23 cellular contexts compared by ENCODE assay signal in genomic region chr11:14618060-14618459, GRCh38. TPM values are rescaled to one million over a fixed set of nuclear protein-coding genes. Genes with fewer than 3 reads are reported as not detected.
A peak's percentile ranks its signal among the peaks of the same experiment; 100 is the strongest.
DNase-seq lines count a peak whose midpoint lies in the region; ATAC-seq, FAIRE-seq and TF ChIP-seq lines count a peak whose summit lies in the region.
"Had no signal": no experiment of that assay in that cellular context is flagged by ENCODE, and none has a peak within 500 bp of the region (broad histone marks: within the 10 kb centered on the region; RNA-seq: fewer than 3 reads in every experiment).

No MANE protein-coding gene starts in this region.

- no peaks in the 10 kb centered on the region for H3K79me1 ChIP-seq in H9 (ENCODE audit: insufficient read depth, low read depth, low read length, poor library complexity, severe bottlenecking)

- no peak overlapping the region for H4K8ac ChIP-seq in H9 (replicated peaks; ENCODE audit: insufficient read length, low read depth, low read length)

- H2BK15ac ChIP-seq in H9 (ENCODE audit: low read depth, low read length), result no peak overlapping the region

- no peak overlapping the region for H2BK12ac ChIP-seq in H9 (ENCODE audit: insufficient read length, low read depth, low read length)

- no peak overlapping the region for H3T11ph ChIP-seq in H9 (ENCODE audit: low read length)

- no peak overlapping the region for H4K91ac ChIP-seq in H9 (ENCODE audit: insufficient read length, low read depth, low read length)

- H3K23me2 ChIP-seq in H9 (ENCODE audit: insufficient read length, low read depth, low read length, poor library complexity, severe bottlenecking), result no peaks in the 10 kb centered on the region

- H3K9me3 ChIP-seq in CD4-positive, CD25-positive, alpha-beta regulatory T cell (ENCODE audit: control insufficient read depth in 2 of 2, low read length in 2 of 2), result no peaks in the 10 kb centered on the region
- H3K9me3 ChIP-seq in colonic mucosa, result no peaks in the 10 kb centered on the region
- no peaks in the 10 kb centered on the region for H3K9me3 ChIP-seq in right lobe of liver
- H3K9me3 ChIP-seq in small intestine (ENCODE audit: control insufficient read depth, low read depth), result no peaks in the 10 kb centered on the region
- no peaks in the 10 kb centered on the region for H3K9me3 ChIP-seq in neural progenitor cell (ENCODE audit: low read depth)
- H3K9me3 ChIP-seq in H9 (ENCODE audit: control insufficient read depth, low read depth, low read length), result no peaks in the 10 kb centered on the region
- H3K9me3 ChIP-seq: SJCRH30 had no signal

- H3K27ac Mint-ChIP-seq in CD4-positive, CD25-positive, alpha-beta regulatory T cell, result peak overlapping the region; percentile 21 to 65 (median 43)
- H3K27ac Mint-ChIP-seq in neural progenitor cell (no peak overlapping the region), H9 (no peak overlapping the region)
- H3K27ac Mint-ChIP-seq: CD8-positive, alpha-beta T cell had no signal

- H3K4ac ChIP-seq in H9 (ENCODE audit: low read depth, low read length), result no peak overlapping the region

- no peaks in the 10 kb centered on the region for H3F3A ChIP-seq in neural progenitor cell (ENCODE audit: low read depth)

- no peak overlapping the region for H2BK120ac ChIP-seq in H9 (ENCODE audit: low read depth, low read length, poor library complexity, severe bottlenecking)

- H3K9ac ChIP-seq in colonic mucosa (ENCODE audit: low read depth in 2 of 2, low read length in 2 of 2) (no peak overlapping the region), neural progenitor cell (no peak overlapping the region), H9 (ENCODE audit: extremely low read depth, insufficient read length, low read length) (no peak overlapping the region)
- H3K9ac ChIP-seq: BLaER1 treated with 17β-estradiol and CSF1 and Interleukin-3, amounts not matched to agents 10 nM and 100 nM had no signal

- H3K4me3 ChIP-seq in CD4-positive, CD25-positive, alpha-beta regulatory T cell (ENCODE audit: low read depth, low read length), result no peak overlapping the region
- H3K4me3 ChIP-seq in colonic mucosa (no peak overlapping the region), right lobe of liver (no peak overlapping the region), small intestine (ENCODE audit: low read depth in 1 of 2, low read length in 2 of 2) (no peak overlapping the region), neural progenitor cell (no peak overlapping the region)
- H3K4me3 ChIP-seq: BLaER1 treated with 17β-estradiol and CSF1 and Interleukin-3, amounts not matched to agents 10 nM and 100 nM; GM12878; SJCRH30 had no signal

- H3K23ac ChIP-seq in H9 (ENCODE audit: insufficient read length, low read depth, low read length), result no peak overlapping the region

- no peak overlapping the region for H4K5ac ChIP-seq in H9 (ENCODE audit: insufficient read length, low read depth, low read length)

- intact Hi-C loops in colonic mucosa (cut with DNase I) (no loop called here), right lobe of liver (cut with DNase I) (no loop called here)

- H2AK5ac ChIP-seq in H9 (ENCODE audit: insufficient read length, low read length), result no peak overlapping the region

- no peaks in the 10 kb centered on the region for H4K20me1 ChIP-seq in neural progenitor cell (ENCODE audit: low read depth)
- H4K20me1 ChIP-seq in H9 (ENCODE audit: control insufficient read depth, insufficient read depth, insufficient read length), result no peaks in the 10 kb centered on the region
- H4K20me1 ChIP-seq: BLaER1 treated with 17β-estradiol and CSF1 and Interleukin-3, amounts not matched to agents 10 nM and 100 nM had no signal

- H3K79me2 ChIP-seq in neural progenitor cell (ENCODE audit: low read depth) (no peaks in the 10 kb centered on the region), H9 (ENCODE audit: insufficient read depth, low read length) (no peaks in the 10 kb centered on the region)

- H3K9me3 Mint-ChIP-seq in CD4-positive, CD25-positive, alpha-beta regulatory T cell, result no peaks in the 10 kb centered on the region
- H3K9me3 Mint-ChIP-seq in neural progenitor cell (no peaks in the 10 kb centered on the region), H9 (no peaks in the 10 kb centered on the region)
- H3K9me3 Mint-ChIP-seq: CD8-positive, alpha-beta T cell had no signal

- H3K36me3 ChIP-seq in CD4-positive, CD25-positive, alpha-beta regulatory T cell (ENCODE audit: control insufficient read depth, insufficient read depth, low read length), result no peaks in the 10 kb centered on the region
- no peaks in the 10 kb centered on the region for H3K36me3 ChIP-seq in colonic mucosa
- H3K36me3 ChIP-seq in right lobe of liver, result no peaks in the 10 kb centered on the region
- H3K36me3 ChIP-seq in small intestine (ENCODE audit: control insufficient read depth in 2 of 2, insufficient read depth in 2 of 2, low read length in 2 of 2), result no peaks in the 10 kb centered on the region
- no peaks in the 10 kb centered on the region for H3K36me3 ChIP-seq in neural progenitor cell
- H3K36me3 ChIP-seq: SJCRH30 had no signal

- ATAC-seq in CD4-positive, CD25-positive, alpha-beta regulatory T cell (ENCODE audit: low read depth in 2 of 2), result no peak
- peak; percentile 63 to 71 (median 68) for ATAC-seq in right lobe of liver
- ATAC-seq: CD8-positive, alpha-beta T cell; GM12878 had no signal

- H2BK5ac ChIP-seq in H9 (ENCODE audit: insufficient read length, low read length), result no peak overlapping the region

- H3K56ac ChIP-seq in H9 (ENCODE audit: insufficient read length, low read depth, low read length), result no peak overlapping the region

- no peak overlapping the region for H2BK20ac ChIP-seq in H9 (ENCODE audit: low read depth, low read length, poor library complexity, severe bottlenecking)

- no peak overlapping the region for H3K27ac ChIP-seq in CD4-positive, CD25-positive, alpha-beta regulatory T cell (ENCODE audit: insufficient read depth, low read length, poor library complexity, severe bottlenecking)
- H3K27ac ChIP-seq in colonic mucosa (peak overlapping the region; percentile 40), right lobe of liver (peak overlapping the region; percentile 60 to 85 (median 77)), small intestine (ENCODE audit: low read depth in 1 of 2, low read length in 1 of 2) (no peak overlapping the region), neural progenitor cell (no peak overlapping the region), H9 (ENCODE audit: insufficient read length, low read depth, low read length) (no peak overlapping the region)
- H3K27ac ChIP-seq: BLaER1 treated with 17β-estradiol and CSF1 and Interleukin-3, amounts not matched to agents 10 nM and 100 nM; SJCRH30 had no signal

- H3K18ac ChIP-seq in H9 (ENCODE audit: insufficient read length, low read depth, low read length), result no peak overlapping the region

- H3K4me1 Mint-ChIP-seq in CD4-positive, CD25-positive, alpha-beta regulatory T cell, result peaks cover 20 to 73% (median 45%) of the 10 kb centered on the region in 4 donors
- H3K4me1 Mint-ChIP-seq in neural progenitor cell, result no peaks in the 10 kb centered on the region
- H3K4me1 Mint-ChIP-seq in H9, result peaks cover 3 to 5% of the 10 kb centered on the region in 2 experiments; a peak in 1 of 4 replicates

- peaks cover 10% of the 10 kb centered on the region for H3K4me1 ChIP-seq in CD4-positive, CD25-positive, alpha-beta regulatory T cell (ENCODE audit: control insufficient read depth, insufficient read depth, low read length, poor library complexity, severe bottlenecking)
- H3K4me1 ChIP-seq in colonic mucosa (no peaks in the 10 kb centered on the region), right lobe of liver (peaks cover 0 to 37% (median 11%) of the 10 kb centered on the region in 4 donors), small intestine (ENCODE audit: control insufficient read depth in 2 of 2, insufficient read depth in 1 of 2, low read depth in 1 of 2, low read length in 1 of 2) (no peaks in the 10 kb centered on the region), neural progenitor cell (no peaks in the 10 kb centered on the region), H9 (ENCODE audit: insufficient read depth, low read length) (no peaks in the 10 kb centered on the region)
- H3K4me1 ChIP-seq: SJCRH30 had no signal

- peaks cover 20% of the 10 kb centered on the region for H3K36me3 Mint-ChIP-seq in CD4-positive, CD25-positive, alpha-beta regulatory T cell
- no peaks in the 10 kb centered on the region for H3K36me3 Mint-ChIP-seq in neural progenitor cell
- H3K36me3 Mint-ChIP-seq in H9 (ENCODE audit: insufficient read depth in 1 of 3, low read depth in 3 of 3), result no peaks in the 10 kb centered on the region

- TF ChIP-seq POLR2A in right lobe of liver (IDR thresholded peaks at IDR 0.05), result no peak

- no peak overlapping the region for H3K4me2 ChIP-seq in neural progenitor cell
- H3K4me2 ChIP-seq in H9 (ENCODE audit: insufficient read depth, insufficient read length, low read length), result no peak overlapping the region

- H2AFZ ChIP-seq in neural progenitor cell (replicated peaks), result no peak overlapping the region
- no peak overlapping the region for H2AFZ ChIP-seq in H9 (ENCODE audit: low read length)

- 51% methylated on average over 2 of the region's 2 CpGs for WGBS in right lobe of liver (ENCODE audit: insufficient coverage, low coverage, low lambda C conversion rate, missing lambda C conversion rate)
- 51 to 86% (median 54%) methylated on average over 2 of the region's 2 CpGs for WGBS in small intestine, 3 donors
- WGBS in H9 (ENCODE audit: extremely low coverage, insufficient read length, low lambda C conversion rate), result no CpG with 5 or more reads among the region's 2 CpGs

- no peak for FAIRE-seq in small intestine (lab: Jason Lieb, UNC)
- FAIRE-seq: GM12878, H1, RCC 7860 had no signal

- H3K27me3 Mint-ChIP-seq in CD4-positive, CD25-positive, alpha-beta regulatory T cell, result peaks cover 5% of the 10 kb centered on the region
- H3K27me3 Mint-ChIP-seq in neural progenitor cell (ENCODE audit: insufficient read depth, low read depth), result no peaks in the 10 kb centered on the region
- H3K27me3 Mint-ChIP-seq in H9 (ENCODE audit: low read depth), result no peaks in the 10 kb centered on the region

- no peak overlapping the region for H3K14ac ChIP-seq in H9 (ENCODE audit: insufficient read depth, low read length)

- H3K4me3 Mint-ChIP-seq in CD4-positive, CD25-positive, alpha-beta regulatory T cell, result no peak overlapping the region
- H3K4me3 Mint-ChIP-seq in neural progenitor cell (no peak overlapping the region), H9 (no peak overlapping the region)
- H3K4me3 Mint-ChIP-seq: CD8-positive, alpha-beta T cell had no signal

- no peaks in the 10 kb centered on the region for H3K27me3 ChIP-seq in CD4-positive, CD25-positive, alpha-beta regulatory T cell (ENCODE audit: control insufficient read depth, insufficient read depth, low read length)
- H3K27me3 ChIP-seq in colonic mucosa (no peaks in the 10 kb centered on the region), right lobe of liver (no peaks in the 10 kb centered on the region), small intestine (ENCODE audit: control insufficient read depth in 2 of 2, insufficient read depth in 2 of 2, low read length in 2 of 2) (no peaks in the 10 kb centered on the region), neural progenitor cell (no peaks in the 10 kb centered on the region), H9 (ENCODE audit: insufficient read depth, low read length) (no peaks in the 10 kb centered on the region)
- H3K27me3 ChIP-seq: BLaER1 treated with 17β-estradiol and CSF1 and Interleukin-3, amounts not matched to agents 10 nM and 100 nM; SJCRH30 had no signal

- DNase-seq in CD4-positive, CD25-positive, alpha-beta regulatory T cell, result no peak
- DNase-seq in colonic mucosa (no peak), right lobe of liver (no peak), small intestine (peak; percentile 77), neural progenitor cell (ENCODE audit: low spot score) (no peak), NCI-H524 (lab: John Stamatoyannopoulos, UW) (no peak), cortex of kidney (lab: John Stamatoyannopoulos, UW) (no peak), H9 (no peak)
- DNase-seq: 8988T; CD8-positive, alpha-beta T cell; DND-41; Karpas-422; NCI-H1694; NCI-H2081 treated with DMSO at 0.1 percent for 48 hours; NCI-H446; NCI-H526 treated with DMSO at 0.1 percent for 48 hours; OCI-M1; SJCRH30 had no signal

- TF ChIP-seq CTCF in colonic mucosa (IDR thresholded peaks at IDR 0.05) (no peak), right lobe of liver (IDR thresholded peaks at IDR 0.05) (no peak), neural progenitor cell (IDR thresholded peaks at IDR 0.05) (no peak), H9 (conservative IDR thresholded peaks at IDR 0.05) (no peak)

RNA-seq across cellular contexts. Expression of gene PDE3B, which starts 25.5 kb away (rescaled TPM):
- total RNA-seq in CD4-positive, CD25-positive, alpha-beta regulatory T cell, result 99.5 TPM
- 10 to 100 TPM; 32.8 to 62.4 (median 49.1) TPM for polyA plus RNA-seq in CD4-positive, CD25-positive, alpha-beta regulatory T cell
- total RNA-seq in colonic mucosa, result 10 to 100 TPM; 21.5 to 23.6 TPM
- 10 to 100 TPM; 14.9 to 47.1 (median 28.8) TPM for total RNA-seq in right lobe of liver
- polyA plus RNA-seq in small intestine, result 1 to 10 TPM in 1 of 3 donors, under 1 TPM in 2; 0.67 to 4.1 (median 0.81) TPM
- total RNA-seq in neural progenitor cell (ENCODE audit: low replicate concordance), result 14.3 and 15.9 TPM in 2 replicates
- total RNA-seq in H9 (2021), result 6.6 and 7.2 TPM in 2 replicates
- total RNA-seq: M059J had no signal

Comparison
In these comparisons a context has a peak if more than half of its experiments do, and no peak if none do; other contexts are left out.
1. ATAC-seq: peak in right lobe of liver (4 of 4); none in CD4-positive, CD25-positive, alpha-beta regulatory T cell (0 of 2).
2. H3K27ac ChIP-seq: peak in colonic mucosa (single experiment) and right lobe of liver (3 of 3); none in CD4-positive, CD25-positive, alpha-beta regulatory T cell (single experiment), small intestine (0 of 2), neural progenitor cell (single experiment) and H9 (single experiment).
3. H3K27ac Mint-ChIP-seq: peak in CD4-positive, CD25-positive, alpha-beta regulatory T cell (3 of 3); none in neural progenitor cell (single experiment) and H9 (0 of 3).